ENCODE assay signal across 12 cellular contexts in the genomic region with DNA sequence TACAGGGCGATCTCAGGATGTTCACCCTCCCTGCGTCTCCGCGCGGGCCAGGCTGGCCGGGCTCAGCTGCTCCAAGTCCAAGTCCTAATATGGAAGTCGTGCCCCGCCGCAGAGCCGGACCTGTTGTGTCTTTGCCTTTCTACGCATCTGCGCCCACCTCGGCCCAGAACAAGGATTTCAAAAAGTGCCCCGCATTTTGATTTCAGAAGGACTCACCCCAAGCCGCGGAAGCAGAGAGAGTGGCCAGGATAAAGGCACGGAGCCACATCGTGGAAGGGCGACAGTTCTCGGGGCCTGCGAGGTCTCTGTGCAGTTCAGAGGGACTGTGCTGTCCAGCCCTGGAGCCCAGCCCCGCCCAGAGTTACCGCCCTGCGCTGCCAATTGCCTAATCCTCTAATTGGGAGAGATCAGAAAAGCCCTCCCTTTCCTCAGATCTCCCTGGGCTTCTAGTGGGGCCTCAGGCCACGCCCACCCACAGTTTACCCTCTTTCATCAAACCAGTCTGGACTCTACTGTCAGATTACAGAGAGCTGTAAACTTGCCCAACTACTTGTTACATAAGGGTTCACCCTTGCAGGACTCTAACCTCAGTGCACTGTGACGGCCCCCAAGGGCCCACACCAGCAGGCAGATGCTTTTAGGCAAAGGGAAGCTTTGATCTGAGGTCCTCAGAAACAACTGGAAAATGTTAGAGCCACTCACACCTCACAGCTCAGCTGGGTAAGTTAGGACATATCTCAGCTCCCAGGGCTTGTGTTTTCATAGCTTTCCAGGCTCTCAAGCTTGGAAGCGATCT. TPM values are rescaled to one million over a fixed set of nuclear protein-coding genes. Genes with fewer than 3 reads are reported as not detected.
A peak's percentile ranks its signal among the peaks of the same experiment; 100 is the strongest.
DNase-seq lines count a peak whose midpoint lies in the region; ATAC-seq and TF ChIP-seq lines count a peak whose summit lies in the region.
"Had no signal": no experiment of that assay in that cellular context is flagged by ENCODE, and none has a peak within 500 bp of the region (broad histone marks: within the 10 kb centered on the region; RNA-seq: fewer than 3 reads in every experiment).

A gene (minus strand): TSS at position 309 of the 796 bp plus-strand sequence. CDS start 41 bp downstream, at position 268.

- H3K4me1 Mint-ChIP-seq in nephron progenitor cell, result peaks cover 30% of the 10 kb centered on the region

- no peaks in the 10 kb centered on the region for H3K9me3 Mint-ChIP-seq in nephron progenitor cell

- H3K4me1 ChIP-seq in heart right ventricle (peaks cover 0 to 21% (median 6%) of the 10 kb centered on the region in 9 donors), urinary bladder (ENCODE audit: insufficient read depth) (no peaks in the 10 kb centered on the region)

- H3K27me3 Mint-ChIP-seq in nephron progenitor cell (ENCODE audit: low read depth, poor library complexity), result peaks cover 18% of the 10 kb centered on the region

- intact Hi-C loops in heart right ventricle (cut with DNase I), result loop anchor here in 3 of 10 donors (5.0 to 10.0 kb wide), 2 partner anchors 68 to 71 kb away; no protein-coding TSS in a partner anchor

- no peaks in the 10 kb centered on the region for H3K36me3 Mint-ChIP-seq in nephron progenitor cell (ENCODE audit: low read depth)

- WGBS in heart right ventricle, 2 donors, result 61 to 65% methylated on average over 27 of the region's 27 CpGs
- WGBS in urinary bladder, result 43% methylated on average over 27 of the region's 27 CpGs

- H3K36me3 ChIP-seq in heart right ventricle (no peaks in the 10 kb centered on the region), urinary bladder (ENCODE audit: insufficient read depth) (no peaks in the 10 kb centered on the region)
- H3K36me3 ChIP-seq: neutrophil had no signal

- peak within 1 kb of the TSS; percentile 47 for H3K4me3 Mint-ChIP-seq in nephron progenitor cell

- peak; percentile 61 to 88 (median 75) for ATAC-seq in heart right ventricle

- peaks cover 0 to 6% (median 0%) of the 10 kb centered on the region in 7 donors for H3K27me3 ChIP-seq in heart right ventricle

- TF ChIP-seq CTCF in heart right ventricle (IDR thresholded peaks at IDR 0.05), result no peak
- no peak for TF ChIP-seq CTCF in nephron progenitor cell (IDR thresholded peaks at IDR 0.05)

- H3K9me3 ChIP-seq in heart right ventricle, result no peaks in the 10 kb centered on the region
- H3K9me3 ChIP-seq: neutrophil had no signal

- peak within 1 kb of the TSS in 7 of 10 donors; percentile 10 to 59 (median 40) for H3K27ac ChIP-seq in heart right ventricle
- peak within 1 kb of the TSS; percentile 3 for H3K27ac ChIP-seq in urinary bladder (ENCODE audit: low read depth)
- H3K27ac ChIP-seq: 22Rv1, neutrophil had no signal

- peak; percentile 57 for DNase-seq in activated effector memory CD4-positive, alpha-beta T cell treated with anti-CD3 and anti-CD28 coated beads, Interleukin-2, amount 50 U/mL, for 16 hours
- DNase-seq in activated effector memory CD4-positive, alpha-beta T cell treated with Interleukin-2 at 50 U/mL for 16 hours, result no peak
- peak; percentile 64 to 68 for DNase-seq in heart right ventricle
- peak; percentile 76 for DNase-seq in nephron progenitor cell
- DNase-seq in NCI-H748 (lab: John Stamatoyannopoulos, UW; ENCODE audit: unreplicated experiment), result no peak
- DNase-seq in NCI-H2029 (lab: John Stamatoyannopoulos, UW), result no peak
- no peak for DNase-seq in kidney tubule cell (ENCODE audit: low spot score)
- DNase-seq: activated T-cell treated with anti-CD3 and anti-CD28 coated beads, Interleukin-2, amount 50 U/mL, for 48 hours; DMS53 had no signal

- H3K27ac Mint-ChIP-seq in nephron progenitor cell, result no peak within 1 kb of the TSS

- peak within 1 kb of the TSS in 9 of 10 donors; percentile 2 to 47 (median 24) for H3K4me3 ChIP-seq in heart right ventricle
- H3K4me3 ChIP-seq in urinary bladder (ENCODE audit: low read depth, low read length), result peak within 1 kb of the TSS; percentile 1

RNA-seq across cellular contexts. Expression of the gene that starts here (rescaled TPM):
- total RNA-seq in heart right ventricle, result 10 to 100 TPM in 8 of 10 donors, 1 to 10 TPM in 2; 7.1 to 24.9 (median 21.7) TPM
- 10 to 100 TPM in 1 of 2 donors, 1 to 10 TPM in 1; 5.8 to 49.8 TPM for polyA plus RNA-seq in heart right ventricle
- 25.0 TPM for total RNA-seq in urinary bladder
- 61.4 TPM for polyA plus RNA-seq in urinary bladder

Comparison
In these comparisons a context has a peak if more than half of its experiments do, and no peak if none do; other contexts are left out.
1. DNase-seq: peak in activated effector memory CD4-positive, alpha-beta T cell treated with anti-CD3 and anti-CD28 coated beads, Interleukin-2, amount 50 U/mL, for 16 hours (single experiment), heart right ventricle (2 of 2) and nephron progenitor cell (single experiment); none in activated effector memory CD4-positive, alpha-beta T cell treated with Interleukin-2 at 50 U/mL for 16 hours (single experiment), NCI-H748 (single experiment), NCI-H2029 (single experiment) and kidney tubule cell (single experiment).